ENCODE assay signal across 31 cellular contexts in the genomic region with DNA sequence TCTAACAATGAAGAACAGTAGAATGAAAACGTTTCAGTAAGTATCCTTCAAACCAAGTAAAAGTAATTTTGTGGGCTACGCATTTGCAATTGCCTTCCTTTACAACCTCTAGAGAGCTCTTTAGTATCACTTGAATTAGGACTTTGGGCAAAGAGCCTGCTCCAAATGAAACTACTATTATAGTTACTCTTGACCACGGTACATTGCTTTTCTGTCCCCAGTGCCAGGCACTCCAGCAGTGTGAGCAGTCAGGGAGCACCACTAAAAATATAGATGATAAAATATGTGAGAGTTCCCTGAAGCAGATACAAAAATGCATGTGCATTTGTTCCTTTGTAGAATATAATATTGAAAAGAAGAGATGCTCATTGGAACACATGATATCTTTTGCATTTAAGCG.
"Had no signal": no experiment of that assay in that cellular context is flagged by ENCODE, and none has a peak within 500 bp of the region (broad histone marks: within the 10 kb centered on the region; RNA-seq: fewer than 3 reads in every experiment).

No MANE protein-coding gene starts in this region.

- H3K27me3 Mint-ChIP-seq: activated CD4-positive, alpha-beta memory T cell treated with anti-CD3 and anti-CD28 coated beads for 36 hours; activated T-cell treated with anti-CD3 and anti-CD28 coated beads, Interleukin-2, amount 50 U/mL, for 24 hours; naive B cell; stimulated activated memory B cell treated with anti-CD40 and anti-IgM and Interleukin-4, amounts not matched to agents 10 μg/mL and 1 μg/mL and 100 μg/mL, for 72 hours; stimulated activated naive CD8-positive, alpha-beta T cell treated with anti-CD3 and anti-CD28 coated beads, Interleukin-15, amount 100 ng/mL, for 72 hours had no signal

- H3K36me3 Mint-ChIP-seq: activated CD4-positive, alpha-beta memory T cell treated with anti-CD3 and anti-CD28 coated beads for 36 hours; mesothelial cell of epicardium; naive B cell; stimulated activated memory B cell treated with anti-CD40 and anti-IgM and Interleukin-4, amounts not matched to agents 10 μg/mL and 1 μg/mL and 100 μg/mL, for 72 hours had no signal

- H3K27ac Mint-ChIP-seq: activated CD4-positive, alpha-beta memory T cell treated with anti-CD3 and anti-CD28 coated beads for 36 hours; activated T-cell treated with anti-CD3 and anti-CD28 coated beads, Interleukin-2, amount 50 U/mL, for 24 hours; mesothelial cell of epicardium; naive B cell; nephron progenitor cell; stimulated activated memory B cell treated with anti-CD40 and anti-IgM and Interleukin-4, amounts not matched to agents 10 μg/mL and 1 μg/mL and 100 μg/mL, for 72 hours; stimulated activated naive CD8-positive, alpha-beta T cell treated with anti-CD3 and anti-CD28 coated beads, Interleukin-15, amount 100 ng/mL, for 72 hours had no signal

- H3K36me3 ChIP-seq: brain microvascular endothelial cell, gastrocnemius medialis, pancreas, prostate gland, sigmoid colon, upper lobe of left lung, WERI-Rb-1 had no signal

- H3K4me3 ChIP-seq: coronary artery, dorsolateral prefrontal cortex, gastrocnemius medialis, pancreas, prostate gland, sigmoid colon, upper lobe of left lung had no signal

- H3K9me3 Mint-ChIP-seq: mesothelial cell of epicardium, naive B cell, nephron progenitor cell had no signal

- H3K27me3 ChIP-seq: brain microvascular endothelial cell, dorsolateral prefrontal cortex, gastrocnemius medialis, pancreas, sigmoid colon, upper lobe of left lung had no signal

- DNase-seq: activated CD4-positive, alpha-beta memory T cell treated with anti-CD3 and anti-CD28 coated beads for 36 hours; activated CD4-positive, alpha-beta T cell treated with anti-CD3 and anti-CD28 coated beads for 48 hours; activated CD8-positive, alpha-beta memory T cell treated with anti-CD3 and anti-CD28 coated beads, Interleukin-2, amount 50 U/mL, for 48 hours; activated gamma-delta T cell treated with Interleukin-2 at 50 U/mL for 16 hours; activated naive CD4-positive, alpha-beta T cell treated with anti-CD3 and anti-CD28 coated beads, Interleukin-2, amount 50 U/mL, for 16 hours; activated T-cell treated with anti-CD3 and anti-CD28 coated beads, Interleukin-2, amount 50 U/mL, for 24 hours; amniotic stem cell; brain microvascular endothelial cell; dorsolateral prefrontal cortex; effector memory CD4-positive, alpha-beta T cell; gastrocnemius medialis; glutamatergic neuron; left cardiac atrium; naive B cell; nephron progenitor cell; nucleus accumbens; pancreas; retina; sigmoid colon; small intestine; stimulated activated CD4-positive, alpha-beta T cell treated with anti-CD3 and anti-CD28 coated beads, Interleukin-4, amount 100 ng/mL, for 4 hours; stimulated activated CD8-positive, alpha-beta memory T cell treated with anti-CD3 and anti-CD28 coated beads, Interleukin-4, amount 100 ng/mL, for 48 hours; stimulated activated naive CD8-positive, alpha-beta T cell treated with anti-CD3 and anti-CD28 coated beads, Interleukin-15, amount 100 ng/mL, for 72 hours; substantia nigra; T1000; upper lobe of left lung; WERI-Rb-1 had no signal

- H3K27ac ChIP-seq: brain microvascular endothelial cell, coronary artery, dorsolateral prefrontal cortex, gastrocnemius medialis, pancreas, prostate gland, sigmoid colon, upper lobe of left lung, WERI-Rb-1 had no signal

- H3K4me1 Mint-ChIP-seq: naive B cell; nephron progenitor cell; stimulated activated memory B cell treated with anti-CD40 and anti-IgM and Interleukin-4, amounts not matched to agents 10 μg/mL and 1 μg/mL and 100 μg/mL, for 72 hours; stimulated activated naive CD8-positive, alpha-beta T cell treated with anti-CD3 and anti-CD28 coated beads, Interleukin-15, amount 100 ng/mL, for 72 hours had no signal

- H3K4me3 Mint-ChIP-seq: activated CD4-positive, alpha-beta memory T cell treated with anti-CD3 and anti-CD28 coated beads for 36 hours; activated T-cell treated with anti-CD3 and anti-CD28 coated beads, Interleukin-2, amount 50 U/mL, for 24 hours; mesothelial cell of epicardium; naive B cell; nephron progenitor cell; stimulated activated memory B cell treated with anti-CD40 and anti-IgM and Interleukin-4, amounts not matched to agents 10 μg/mL and 1 μg/mL and 100 μg/mL, for 72 hours; stimulated activated naive CD8-positive, alpha-beta T cell treated with anti-CD3 and anti-CD28 coated beads, Interleukin-15, amount 100 ng/mL, for 72 hours had no signal

- H3K4me1 ChIP-seq: gastrocnemius medialis, pancreas, prostate gland, sigmoid colon, upper lobe of left lung had no signal

- H3K9me3 ChIP-seq: gastrocnemius medialis, pancreas, prostate gland, sigmoid colon, upper lobe of left lung had no signal
